Comparison of ENCODE assay signal across 22 cellular contexts in the genomic region with DNA sequence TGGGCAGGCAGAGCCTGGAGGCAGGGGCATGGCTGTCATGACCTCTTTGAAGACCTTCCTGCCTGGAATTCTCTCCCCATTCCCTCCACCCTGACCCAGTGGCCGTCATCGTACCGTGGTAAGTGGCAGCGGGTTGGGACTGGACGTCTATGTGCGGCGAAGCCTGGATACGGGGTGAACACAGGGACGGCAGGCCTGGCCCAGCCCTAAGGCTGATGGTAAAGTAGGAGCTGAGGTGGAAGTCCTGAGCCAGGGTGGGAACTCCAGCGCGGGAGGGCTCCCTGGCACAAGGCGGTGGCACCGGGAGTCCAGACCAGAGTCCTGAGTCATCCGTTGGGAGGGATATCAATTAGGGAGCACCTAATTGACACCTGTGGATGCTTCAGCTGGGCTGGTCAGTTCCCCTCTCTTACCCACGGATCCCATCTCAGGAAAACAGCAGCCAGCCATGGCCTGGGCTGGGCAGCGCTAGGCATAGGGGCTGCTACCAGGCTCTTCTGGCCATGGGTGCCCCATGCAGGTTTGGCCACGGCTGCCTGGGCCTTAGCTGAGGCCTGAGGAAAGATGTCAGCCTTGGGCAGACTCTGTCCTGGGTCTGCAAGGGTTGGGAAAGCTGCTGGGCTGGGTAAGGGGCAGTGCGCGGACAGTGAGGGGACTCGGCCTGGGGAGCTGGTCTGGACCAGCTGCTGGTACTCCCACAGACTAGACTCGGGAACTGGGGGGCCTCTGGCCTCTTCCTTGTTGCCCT. TPM values are rescaled to one million over a fixed set of nuclear protein-coding genes. Genes with fewer than 3 reads are reported as not detected.
DNase-seq lines count a peak whose midpoint lies in the region; ATAC-seq, FAIRE-seq and TF ChIP-seq lines count a peak whose summit lies in the region.
"Had no signal": no experiment of that assay in that cellular context is flagged by ENCODE, and none has a peak within 500 bp of the region (broad histone marks: within the 10 kb centered on the region; RNA-seq: fewer than 3 reads in every experiment).

No MANE protein-coding gene starts in this region.

- 96% methylated on average over 21 of the region's 21 CpGs for WGBS in mesenchymal stem cell

- peak overlapping the region in 1 of 2 experiments; percentile 35 for H3K23ac ChIP-seq in mesenchymal stem cell (ENCODE audit: low read length in 2 of 2)

- no peak overlapping the region for H2BK12ac ChIP-seq in mesenchymal stem cell (ENCODE audit: low read length in 2 of 2)

- H4K20me1 ChIP-seq in DND-41 (ENCODE audit: insufficient read depth, low read length), result peaks cover 70% of the 10 kb centered on the region

- peaks cover 38% of the 10 kb centered on the region for H3K79me2 ChIP-seq in DND-41 (ENCODE audit: insufficient read depth, low read length)

- H3K9me3 Mint-ChIP-seq in T-helper 1 cell treated with Interleukin-12 subunit alpha and Interleukin-12 subunit beta and Interleukin-4 antibody, amounts not matched to agents 30 μg/mL and 1 μg/mL, for 36 hours, result no peaks in the 10 kb centered on the region
- H3K9me3 Mint-ChIP-seq in activated T-helper 1 cell treated with anti-CD3 and anti-CD28 coated beads, Interleukin-12 subunit alpha, Interleukin-12 subunit beta, Interleukin-2, Interleukin-4 antibody, amounts not matched to agents 30 ng/mL and 10 ng/mL and 1 ng/mL, durations not matched to agents 14 hours and 24 hours and 36 hours, result no peaks in the 10 kb centered on the region

- H3K27ac ChIP-seq in DND-41 (ENCODE audit: low read length), result no peak overlapping the region
- no peak overlapping the region for H3K27ac ChIP-seq in mesenchymal stem cell (ENCODE audit: low read length, poor library complexity, severe bottlenecking)
- H3K27ac ChIP-seq: 22Rv1, BLaER1, heart left ventricle, SK-N-MC, transverse colon had no signal

- FAIRE-seq in RCC 7860 (lab: Jason Lieb, UNC), result no peak

- no peak overlapping the region for H3K27ac Mint-ChIP-seq in T-helper 1 cell treated with Interleukin-12 subunit alpha and Interleukin-12 subunit beta and Interleukin-4 antibody, amounts not matched to agents 30 μg/mL and 1 μg/mL, for 36 hours
- peak overlapping the region; percentile 75 for H3K27ac Mint-ChIP-seq in activated T-helper 1 cell treated with anti-CD3 and anti-CD28 coated beads, Interleukin-12 subunit alpha, Interleukin-12 subunit beta, Interleukin-2, Interleukin-4 antibody, amounts not matched to agents 30 ng/mL and 10 ng/mL and 1 ng/mL, durations not matched to agents 14 hours and 24 hours and 36 hours

- peak overlapping the region; percentile 85 for H3K4me2 ChIP-seq in DND-41 (ENCODE audit: insufficient read depth, low read length)
- H3K4me2 ChIP-seq in mesenchymal stem cell (ENCODE audit: low read length, poor library complexity, severe bottlenecking), result no peak overlapping the region

- no peaks in the 10 kb centered on the region for H3K27me3 Mint-ChIP-seq in T-helper 1 cell treated with Interleukin-12 subunit alpha and Interleukin-12 subunit beta and Interleukin-4 antibody, amounts not matched to agents 30 μg/mL and 1 μg/mL, for 36 hours (ENCODE audit: low read depth)
- no peaks in the 10 kb centered on the region for H3K27me3 Mint-ChIP-seq in activated T-helper 1 cell treated with anti-CD3 and anti-CD28 coated beads, Interleukin-12 subunit alpha, Interleukin-12 subunit beta, Interleukin-2, Interleukin-4 antibody, amounts not matched to agents 30 ng/mL and 10 ng/mL and 1 ng/mL, durations not matched to agents 14 hours and 24 hours and 36 hours (ENCODE audit: insufficient read depth)

- DNase-seq in T-helper 1 cell (no peak), DND-41 (no peak), mesenchymal stem cell (no peak), RCC 7860 (ENCODE audit: low spot score) (no peak), left colon (no peak)
- no peak for DNase-seq in activated T-helper 1 cell treated with anti-CD3 and anti-CD28 coated beads, Interleukin-12 subunit alpha, Interleukin-12 subunit beta, Interleukin-2, Interleukin-4 antibody, amounts not matched to agents 30 ng/mL and 10 ng/mL and 1 ng/mL, durations not matched to agents 14 hours and 24 hours and 36 hours (ENCODE audit: low spot score)
- DNase-seq in activated CD4-positive, CD25-positive, alpha-beta regulatory T cell treated with anti-CD3 and anti-CD28 coated beads, Interleukin-2, amount 50 U/mL, for 72 hours, result no peak
- DNase-seq: activated CD4-positive, alpha-beta T cell treated with anti-CD3 and anti-CD28 coated beads, Interleukin-2, amount 50 U/mL, for 48 hours; activated gamma-delta T cell; DMS53; effector CD4-positive, alpha-beta T cell; IMR-90; MV-4-11; NCI-H526; occipital lobe; stimulated activated CD4-positive, alpha-beta T cell treated with anti-CD3 and anti-CD28 coated beads, Interleukin-4, amount 100 ng/mL, for 1 hour; transverse colon had no signal

- H3K27me3 ChIP-seq in DND-41 (ENCODE audit: insufficient read depth, low read length, poor library complexity), result no peaks in the 10 kb centered on the region
- no peaks in the 10 kb centered on the region for H3K27me3 ChIP-seq in mesenchymal stem cell (ENCODE audit: control insufficient read depth in 1 of 2, insufficient read depth in 1 of 2, low read length in 2 of 2)
- H3K27me3 ChIP-seq: BLaER1, heart left ventricle, transverse colon had no signal

- no peak overlapping the region for H3K18ac ChIP-seq in mesenchymal stem cell (ENCODE audit: low read depth in 1 of 2, low read length in 2 of 2)

- ATAC-seq in DND-41 (ENCODE audit: insufficient read depth, low read depth) (no peak), left colon (no peak)
- ATAC-seq: heart left ventricle had no signal

- H2AK5ac ChIP-seq in mesenchymal stem cell (ENCODE audit: low read length, severe bottlenecking), result no peak overlapping the region

- TF ChIP-seq CTCF in DND-41 (IDR thresholded peaks at IDR 0.05; ENCODE audit: borderline replicate concordance, extremely low read depth, low read length, poor library complexity, severe bottlenecking), result no peak

- H3K9ac ChIP-seq in DND-41 (ENCODE audit: low read depth, low read length) (no peak overlapping the region), mesenchymal stem cell (ENCODE audit: low read length) (no peak overlapping the region)

- H3K4me3 ChIP-seq in DND-41 (ENCODE audit: low read depth in 1 of 2, low read length in 2 of 2), result no peak overlapping the region
- H3K4me3 ChIP-seq in mesenchymal stem cell (ENCODE audit: insufficient read depth in 1 of 2, low read depth in 1 of 2, low read length in 2 of 2), result no peak overlapping the region
- H3K4me3 ChIP-seq: BLaER1, heart left ventricle, SK-N-MC, transverse colon had no signal

- H4K8ac ChIP-seq in mesenchymal stem cell (ENCODE audit: low read length), result no peak overlapping the region

- peak overlapping the region; percentile 92 for H3K4me3 Mint-ChIP-seq in T-helper 1 cell treated with Interleukin-12 subunit alpha and Interleukin-12 subunit beta and Interleukin-4 antibody, amounts not matched to agents 30 μg/mL and 1 μg/mL, for 36 hours
- H3K4me3 Mint-ChIP-seq in activated T-helper 1 cell treated with anti-CD3 and anti-CD28 coated beads, Interleukin-12 subunit alpha, Interleukin-12 subunit beta, Interleukin-2, Interleukin-4 antibody, amounts not matched to agents 30 ng/mL and 10 ng/mL and 1 ng/mL, durations not matched to agents 14 hours and 24 hours and 36 hours, result peak overlapping the region; percentile 95

- intact Hi-C loops in activated T-helper 1 cell treated with anti-CD3 and anti-CD28 coated beads, Interleukin-12 subunit alpha, Interleukin-12 subunit beta, Interleukin-2, Interleukin-4 antibody, amounts not matched to agents 30 ng/mL and 10 ng/mL and 1 ng/mL, durations not matched to agents 14 hours and 24 hours and 36 hours (cut with micrococcal nuclease), result no loop called here
- intact Hi-C loops in left colon (cut with DNase I, micrococcal nuclease), result no loop called here

- H3K4ac ChIP-seq in mesenchymal stem cell (ENCODE audit: low read depth in 1 of 2, low read length in 2 of 2), result no peak overlapping the region

- no peak overlapping the region for H3K14ac ChIP-seq in mesenchymal stem cell (ENCODE audit: low read length in 2 of 2)

- peaks cover 66% of the 10 kb centered on the region for H3K36me3 Mint-ChIP-seq in T-helper 1 cell treated with Interleukin-12 subunit alpha and Interleukin-12 subunit beta and Interleukin-4 antibody, amounts not matched to agents 30 μg/mL and 1 μg/mL, for 36 hours (ENCODE audit: low read depth)
- H3K36me3 Mint-ChIP-seq in activated T-helper 1 cell treated with anti-CD3 and anti-CD28 coated beads, Interleukin-12 subunit alpha, Interleukin-12 subunit beta, Interleukin-2, Interleukin-4 antibody, amounts not matched to agents 30 ng/mL and 10 ng/mL and 1 ng/mL, durations not matched to agents 14 hours and 24 hours and 36 hours (ENCODE audit: low read depth), result peaks cover 58% of the 10 kb centered on the region

- no peak overlapping the region for H4K91ac ChIP-seq in mesenchymal stem cell (ENCODE audit: low read length)

- H2BK120ac ChIP-seq in mesenchymal stem cell (ENCODE audit: low read depth, low read length), result no peak overlapping the region

- H3K79me1 ChIP-seq in mesenchymal stem cell (replicated peaks; ENCODE audit: low read length, poor library complexity, severe bottlenecking), result peaks cover 50% of the 10 kb centered on the region

- H3K9me3 ChIP-seq in DND-41 (ENCODE audit: insufficient read depth, low read length, severe bottlenecking), result no peaks in the 10 kb centered on the region
- H3K9me3 ChIP-seq in mesenchymal stem cell (ENCODE audit: control insufficient read depth, low read length), result no peaks in the 10 kb centered on the region
- H3K9me3 ChIP-seq: BLaER1, heart left ventricle, transverse colon had no signal

- H2AFZ ChIP-seq in DND-41 (ENCODE audit: low read depth, low read length), result no peak overlapping the region
- no peak overlapping the region for H2AFZ ChIP-seq in mesenchymal stem cell (ENCODE audit: low read depth, low read length)

- H2BK5ac ChIP-seq in mesenchymal stem cell (ENCODE audit: low read depth, low read length, poor library complexity, severe bottlenecking), result no peak overlapping the region

- H3K4me1 ChIP-seq in DND-41 (ENCODE audit: insufficient read depth, low read length) (peaks cover 42% of the 10 kb centered on the region), mesenchymal stem cell (ENCODE audit: control insufficient read depth, insufficient read depth, low read depth, low read length) (peaks cover 36% of the 10 kb centered on the region)

- H2BK15ac ChIP-seq in mesenchymal stem cell (ENCODE audit: low read depth, poor library complexity, severe bottlenecking), result peak overlapping the region; percentile 8

- H3K36me3 ChIP-seq in DND-41 (ENCODE audit: insufficient read depth, low read length) (peaks cover 69% of the 10 kb centered on the region), mesenchymal stem cell (ENCODE audit: control insufficient read depth in 1 of 2, insufficient read depth in 2 of 2, low read depth in 1 of 2, low read length in 2 of 2) (peaks cover 67 to 70% of the 10 kb centered on the region in 2 experiments)

- peaks cover 49% of the 10 kb centered on the region for H3K4me1 Mint-ChIP-seq in T-helper 1 cell treated with Interleukin-12 subunit alpha and Interleukin-12 subunit beta and Interleukin-4 antibody, amounts not matched to agents 30 μg/mL and 1 μg/mL, for 36 hours (ENCODE audit: low read depth)
- peaks cover 69% of the 10 kb centered on the region for H3K4me1 Mint-ChIP-seq in activated T-helper 1 cell treated with anti-CD3 and anti-CD28 coated beads, Interleukin-12 subunit alpha, Interleukin-12 subunit beta, Interleukin-2, Interleukin-4 antibody, amounts not matched to agents 30 ng/mL and 10 ng/mL and 1 ng/mL, durations not matched to agents 14 hours and 24 hours and 36 hours (ENCODE audit: low read depth)

RNA-seq across cellular contexts. Expression of a gene that starts 3.3 kb away (rescaled TPM):
- total RNA-seq in activated T-helper 1 cell treated with anti-CD3 and anti-CD28 coated beads, Interleukin-12 subunit alpha, Interleukin-12 subunit beta, Interleukin-2, Interleukin-4 antibody, amounts not matched to agents 30 ng/mL and 10 ng/mL and 1 ng/mL, durations not matched to agents 14 hours and 24 hours and 36 hours, result 155 and 157 TPM in 2 replicates
- polyA plus RNA-seq in mesenchymal stem cell (2013, experiment 1 of 2), result 49.4 TPM
- 50.7 TPM for polyA plus RNA-seq in mesenchymal stem cell (2013, experiment 2 of 2)
- total RNA-seq in left colon, result 100 to 1,000 TPM in 1 of 2 donors, 10 to 100 TPM in 1; 86.6 to 105 TPM
